Comparison of ENCODE assay signal across 31 cellular contexts in the genomic region with DNA sequence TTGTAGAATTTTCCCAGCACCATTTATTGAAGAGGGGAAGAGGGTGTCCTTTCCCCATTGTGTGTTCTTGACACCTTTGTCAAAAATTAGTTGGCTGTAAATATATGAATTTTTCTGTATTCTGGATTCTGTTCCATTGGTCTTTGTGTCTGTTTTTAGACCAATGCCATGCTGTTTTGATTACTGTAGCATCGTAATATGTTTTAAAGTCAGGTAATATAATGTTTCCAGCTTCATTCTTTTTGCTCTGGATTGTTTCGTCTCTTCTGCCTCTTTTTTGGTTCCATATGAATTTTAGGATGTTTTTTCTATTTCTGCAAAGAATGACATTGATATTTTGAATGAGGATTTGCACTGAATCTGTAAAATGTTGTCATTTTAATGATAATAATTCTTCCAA.
"Had no signal": no experiment of that assay in that cellular context is flagged by ENCODE, and none has a peak within 500 bp of the region (broad histone marks: within the 10 kb centered on the region; RNA-seq: fewer than 3 reads in every experiment).

No MANE protein-coding gene starts in this region.

- H3K9me3 ChIP-seq: colonic mucosa had no signal

- ATAC-seq: activated naive CD4-positive, alpha-beta T cell treated with anti-CD3 and anti-CD28 coated beads, Interleukin-2, amount 50 U/mL, for 72 hours; activated T-cell treated with anti-CD3 and anti-CD28 coated beads, Interleukin-2, amount 50 U/mL, for 72 hours; esophagus mucosa; T-helper 17 cell; WTC11 had no signal

- DNase-seq: activated CD4-positive, alpha-beta memory T cell treated with anti-CD3 and anti-CD28 coated beads, Interleukin-2, amount 10 ng/mL, durations not matched to agents 7 days and 5 days; activated CD4-positive, alpha-beta T cell treated with anti-CD3 and anti-CD28 coated beads for 1 hour; activated CD4-positive, alpha-beta T cell treated with anti-CD3 and anti-CD28 coated beads for 4 hours; activated CD4-positive, alpha-beta T cell treated with anti-CD3 and anti-CD28 coated beads, Interleukin-2, amount 10 ng/mL, durations not matched to agents 7 days and 5 days; activated CD4-positive, alpha-beta T cell treated with anti-CD3 and anti-CD28 coated beads, Interleukin-2, amount 50 U/mL, for 4 hours; activated CD8-positive, alpha-beta memory T cell treated with anti-CD3 and anti-CD28 coated beads, Interleukin-2, amount 50 U/mL, for 48 hours; activated gamma-delta T cell; activated naive CD4-positive, alpha-beta T cell; activated naive CD4-positive, alpha-beta T cell treated with anti-CD3 and anti-CD28 coated beads, Interleukin-2, amount 10 ng/mL, durations not matched to agents 7 days and 5 days; activated naive CD8-positive, alpha-beta T cell treated with anti-CD3 and anti-CD28 coated beads, Interleukin-2, amount 10 ng/mL, durations not matched to agents 7 days and 5 days; activated T-cell treated with anti-CD3 and anti-CD28 coated beads for 4 hours; activated T-cell treated with anti-CD3 and anti-CD28 coated beads, Interleukin-2, amount 50 U/mL, for 24 hours; activated T-cell treated with anti-CD3 and anti-CD28 coated beads, Interleukin-2, amount 50 U/mL, for 72 hours; central memory CD4-positive, alpha-beta T cell; cerebellar nuclear complex; colonic mucosa; effector CD8-positive, alpha-beta T cell; foreskin fibroblast; head of caudate nucleus; T-helper 1 cell; T-helper 17 cell; T1000 had no signal

- H3K27me3 Mint-ChIP-seq: activated CD4-positive, alpha-beta memory T cell treated with anti-CD3 and anti-CD28 coated beads, Interleukin-2, amount 10 ng/mL, durations not matched to agents 7 days and 5 days; activated CD4-positive, alpha-beta T cell treated with anti-CD3 and anti-CD28 coated beads, Interleukin-2, amount 10 ng/mL, durations not matched to agents 7 days and 5 days; activated naive CD4-positive, alpha-beta T cell treated with anti-CD3 and anti-CD28 coated beads, Interleukin-2, amount 10 ng/mL, durations not matched to agents 7 days and 5 days; activated naive CD8-positive, alpha-beta T cell treated with anti-CD3 and anti-CD28 coated beads, Interleukin-2, amount 10 ng/mL, durations not matched to agents 7 days and 5 days; activated T-cell treated with anti-CD3 and anti-CD28 coated beads, Interleukin-2, amount 50 U/mL, for 24 hours; brain; T-helper 17 cell had no signal

- H3K36me3 ChIP-seq: ascending aorta, breast epithelium, cardiac muscle cell, colonic mucosa had no signal

- H3K27ac ChIP-seq: ascending aorta, breast epithelium, cardiac muscle cell, colonic mucosa, VCaP had no signal

- H3K27ac Mint-ChIP-seq: activated CD4-positive, alpha-beta memory T cell treated with anti-CD3 and anti-CD28 coated beads, Interleukin-2, amount 10 ng/mL, durations not matched to agents 7 days and 5 days; activated CD4-positive, alpha-beta T cell treated with anti-CD3 and anti-CD28 coated beads, Interleukin-2, amount 10 ng/mL, durations not matched to agents 7 days and 5 days; activated naive CD4-positive, alpha-beta T cell treated with anti-CD3 and anti-CD28 coated beads, Interleukin-2, amount 10 ng/mL, durations not matched to agents 7 days and 5 days; activated naive CD8-positive, alpha-beta T cell treated with anti-CD3 and anti-CD28 coated beads, Interleukin-2, amount 10 ng/mL, durations not matched to agents 7 days and 5 days; activated T-cell treated with anti-CD3 and anti-CD28 coated beads, Interleukin-2, amount 50 U/mL, for 24 hours; brain; T-helper 17 cell; T-helper 2 cell treated with Interferon-gamma antibody and Interleukin-4, amounts not matched to agents 5 μg/mL and 100 μg/mL, for 36 hours; WTC11 had no signal

- H3K4me3 Mint-ChIP-seq: activated CD4-positive, alpha-beta memory T cell treated with anti-CD3 and anti-CD28 coated beads, Interleukin-2, amount 10 ng/mL, durations not matched to agents 7 days and 5 days; activated CD4-positive, alpha-beta T cell treated with anti-CD3 and anti-CD28 coated beads, Interleukin-2, amount 10 ng/mL, durations not matched to agents 7 days and 5 days; activated naive CD4-positive, alpha-beta T cell treated with anti-CD3 and anti-CD28 coated beads, Interleukin-2, amount 10 ng/mL, durations not matched to agents 7 days and 5 days; activated naive CD8-positive, alpha-beta T cell treated with anti-CD3 and anti-CD28 coated beads, Interleukin-2, amount 10 ng/mL, durations not matched to agents 7 days and 5 days; activated T-cell treated with anti-CD3 and anti-CD28 coated beads, Interleukin-2, amount 50 U/mL, for 24 hours; activated T-cell treated with anti-CD3 and anti-CD28 coated beads, Interleukin-2, amount 50 U/mL, for 72 hours; brain; T-helper 17 cell; T-helper 2 cell treated with Interferon-gamma antibody and Interleukin-4, amounts not matched to agents 5 μg/mL and 100 μg/mL, for 36 hours; WTC11 had no signal

- H3K4me1 ChIP-seq: breast epithelium, colonic mucosa had no signal

- H3K4me3 ChIP-seq: ascending aorta, breast epithelium, cardiac muscle cell, colonic mucosa had no signal

- H3K27me3 ChIP-seq: ascending aorta, breast epithelium, cardiac muscle cell, colonic mucosa had no signal
